ENCODE assay signal across 1 cellular context in the genomic region with DNA sequence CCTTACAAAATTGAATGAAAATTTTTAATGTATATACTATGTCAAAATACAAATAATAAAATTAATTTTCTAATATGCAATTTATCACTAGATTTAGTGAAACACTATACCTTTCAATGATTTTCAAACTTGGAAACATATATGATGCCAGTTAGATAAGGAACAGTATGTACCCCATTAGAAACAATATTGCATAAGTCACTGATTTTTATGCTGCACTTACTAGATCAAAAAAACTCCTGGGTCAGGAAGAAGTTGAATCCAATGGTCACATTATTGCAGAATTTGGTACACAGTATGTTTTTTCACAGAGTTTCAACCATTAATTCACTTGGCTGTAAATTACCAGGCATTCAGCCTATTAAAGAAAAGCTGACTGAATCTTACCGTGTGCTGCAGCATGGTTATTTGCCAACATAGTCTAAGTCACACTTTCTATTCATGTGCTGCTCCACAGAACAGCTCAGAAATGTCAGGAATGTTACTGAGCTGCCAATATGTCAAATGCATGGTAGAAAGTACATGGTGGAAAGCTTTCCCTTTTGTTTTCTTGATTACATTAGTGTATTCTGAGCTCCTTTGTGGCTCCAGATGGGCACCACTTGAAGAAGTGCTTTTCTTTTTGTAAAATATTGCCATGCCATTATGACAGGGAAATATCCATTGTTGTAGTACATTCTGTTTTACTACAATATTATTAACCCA.
TF ChIP-seq lines count a peak whose summit lies in the region.

No MANE protein-coding gene starts in this region.

TF ChIP-seq in H1, 55 proteins besides CTCF, POLR2A, EP300 and RAD21:
- no peak for TF ChIP-seq YY1 (IDR thresholded peaks at IDR 0.05; ENCODE audit: low read depth, low read length)
- TF ChIP-seq KDM5A (IDR thresholded peaks at IDR 0.05; ENCODE audit: low read length) = no peak
- no peak for TF ChIP-seq RNF2 (IDR thresholded peaks at IDR 0.05; ENCODE audit: borderline replicate concordance, low read depth, low read length, missing control alignments, poor library complexity, severe bottlenecking)
- TF ChIP-seq KDM1A (IDR thresholded peaks at IDR 0.05; ENCODE audit: borderline replicate concordance, low read length) = no peak
- no peak for TF ChIP-seq POU5F1 (IDR thresholded peaks at IDR 0.05; ENCODE audit: low read depth, low read length)
- TF ChIP-seq ASH2L (IDR thresholded peaks at IDR 0.05; ENCODE audit: low read length) = no peak
- no peak for TF ChIP-seq TAF1 (IDR thresholded peaks at IDR 0.05; ENCODE audit: low read depth, low read length)
- peak; percentile 89 for TF ChIP-seq TEAD4 (IDR thresholded peaks at IDR 0.05; ENCODE audit: low read depth, low read length)
